20 cellular contexts compared by ENCODE assay signal in genomic region chr11:80034801-80035200, GRCh38.
DNase-seq lines count a peak whose midpoint lies in the region; ATAC-seq and TF ChIP-seq lines count a peak whose summit lies in the region.
"Had no signal": no experiment of that assay in that cellular context is flagged by ENCODE, and none has a peak within 500 bp of the region (broad histone marks: within the 10 kb centered on the region; RNA-seq: fewer than 3 reads in every experiment).

No MANE protein-coding gene starts in this region.

- H3K36me3 ChIP-seq in lower lobe of right lung: no peaks in the 10 kb centered on the region
- H3K36me3 ChIP-seq: HAP-1 had no signal

- no peaks in the 10 kb centered on the region for H3K27me3 ChIP-seq in lower lobe of right lung (ENCODE audit: low read depth)

- peak overlapping the region; percentile 20; the same call in 1 of the 2 replicates for H3K27ac Mint-ChIP-seq in WTC11
- H3K27ac Mint-ChIP-seq: GM23338 had no signal

- peak; percentile 4 for DNase-seq in Caki2 (ENCODE audit: low read depth)
- peak; percentile 6 for DNase-seq in HT1080 (ENCODE audit: low read depth)
- DNase-seq in WTC11 (ENCODE audit: low spot score): no peak
- DNase-seq in kidney glomerular epithelial cell (lab: John Stamatoyannopoulos, UW): peak; percentile 15
- DNase-seq in lower lobe of right lung: no peak
- DNase-seq in NCI-H82 treated with DMSO at 0.1 percent for 48 hours (lab: John Stamatoyannopoulos, UW; ENCODE audit: unreplicated experiment): no peak
- DNase-seq: AML-193, DND-41, IMR-90, NCI-H1694, NCI-H2081, NCI-H446 treated with DMSO at 0.1 percent for 48 hours, NCI-H526 treated with DMSO at 0.1 percent for 48 hours had no signal

- CTCF ChIA-PET in WTC11 (lab: Charles Lee): no interaction called here

- no peaks in the 10 kb centered on the region for H3K36me3 Mint-ChIP-seq in WTC11

- H3K27me3 Mint-ChIP-seq in WTC11 (ENCODE audit: low read depth): no peaks in the 10 kb centered on the region

- no peak for TF ChIP-seq CTCF in WTC11 (IDR thresholded peaks at IDR 0.05)
- TF ChIP-seq CTCF in lower lobe of right lung (IDR thresholded peaks at IDR 0.05): no peak

- no peaks in the 10 kb centered on the region for H3K4me1 ChIP-seq in lower lobe of right lung
- H3K4me1 ChIP-seq: HAP-1 had no signal

- intact Hi-C loops in lower lobe of right lung (cut with DNase I): no loop called here

- no peak overlapping the region for H3K27ac ChIP-seq in lower lobe of right lung
- H3K27ac ChIP-seq: C4-2B, KMS-11 had no signal

- H3K4me3 ChIP-seq in lower lobe of right lung: no peak overlapping the region
- H3K4me3 ChIP-seq: GM23338, HAP-1 had no signal

- no peak for ATAC-seq in WTC11
- no peak for ATAC-seq in HG03280 (IDR thresholded peaks at IDR 0.05; ENCODE audit: unreplicated experiment)
- no peak for ATAC-seq in HG03045 (IDR thresholded peaks at IDR 0.05; ENCODE audit: unreplicated experiment)
- ATAC-seq in lower lobe of right lung: no peak
- ATAC-seq: GM23338, SK-N-SH treated with all-trans-retinoic acid at 6 μM for 48 hours had no signal

- POLR2A ChIA-PET in WTC11 (lab: Charles Lee): no interaction called here

- no peaks in the 10 kb centered on the region for H3K9me3 ChIP-seq in lower lobe of right lung
- H3K9me3 ChIP-seq: HAP-1 had no signal

- in situ Hi-C loops in Caki2 (cut with HindIII; ENCODE audit: low pct_unique_long_range_greater_than_20kb, low sequenced_read_pairs): no loop called here

- peaks cover 8% of the 10 kb centered on the region; the same call in 1 of the 2 replicates for H3K4me1 Mint-ChIP-seq in WTC11

- H3K4me3 Mint-ChIP-seq in WTC11: no peak overlapping the region
- H3K4me3 Mint-ChIP-seq: GM23338 had no signal

- no peaks in the 10 kb centered on the region for H3K9me3 Mint-ChIP-seq in WTC11
- H3K9me3 Mint-ChIP-seq: GM23338 had no signal

TF ChIP-seq in WTC11, 78 proteins besides CTCF, POLR2A, EP300 and RAD21:
- no peak for TF ChIP-seq ZNF416 (CRISPR knock-in tag; IDR thresholded peaks at IDR 0.05)
- no peak for TF ChIP-seq USF2 (CRISPR knock-in tag; IDR thresholded peaks at IDR 0.05)
- TF ChIP-seq ZNF317 (CRISPR knock-in tag; IDR thresholded peaks at IDR 0.05; ENCODE audit: borderline replicate concordance, low read depth): no peak
- TF ChIP-seq TP53 (CRISPR knock-in tag; IDR thresholded peaks at IDR 0.05): no peak
- no peak for TF ChIP-seq ZNF219 (CRISPR knock-in tag; IDR thresholded peaks at IDR 0.05; ENCODE audit: borderline replicate concordance)
- TF ChIP-seq HMGXB4 (CRISPR knock-in tag; IDR thresholded peaks at IDR 0.05): no peak
- no peak for TF ChIP-seq RORB (CRISPR knock-in tag; IDR thresholded peaks at IDR 0.05)
- TF ChIP-seq ZNF425 (CRISPR knock-in tag; conservative IDR thresholded peaks at IDR 0.05): no peak
- no peak for TF ChIP-seq ZNF532 (CRISPR knock-in tag; IDR thresholded peaks at IDR 0.05; ENCODE audit: borderline replicate concordance)
- no peak for TF ChIP-seq ATF1 (CRISPR knock-in tag; IDR thresholded peaks at IDR 0.05)
- TF ChIP-seq CDX4 (CRISPR knock-in tag; IDR thresholded peaks at IDR 0.05; ENCODE audit: borderline replicate concordance): no peak
- no peak for TF ChIP-seq IRF1 (CRISPR knock-in tag; IDR thresholded peaks at IDR 0.05)
- TF ChIP-seq NFYB (CRISPR knock-in tag; conservative IDR thresholded peaks at IDR 0.05; ENCODE audit: low read depth): no peak
- no peak for TF ChIP-seq ZNF423 (CRISPR knock-in tag; IDR thresholded peaks at IDR 0.05)
- no peak for TF ChIP-seq E2F1 (CRISPR knock-in tag; IDR thresholded peaks at IDR 0.05)

Comparison
In these comparisons a context has a peak if more than half of its experiments do, and no peak if none do; other contexts are left out.
1. DNase-seq: peak in Caki2 (single experiment), HT1080 (single experiment) and kidney glomerular epithelial cell (single experiment); none in WTC11 (single experiment), lower lobe of right lung (single experiment) and NCI-H82 treated with DMSO at 0.1 percent for 48 hours (single experiment).